Comparison of ENCODE assay signal across 18 cellular contexts in the genomic region with DNA sequence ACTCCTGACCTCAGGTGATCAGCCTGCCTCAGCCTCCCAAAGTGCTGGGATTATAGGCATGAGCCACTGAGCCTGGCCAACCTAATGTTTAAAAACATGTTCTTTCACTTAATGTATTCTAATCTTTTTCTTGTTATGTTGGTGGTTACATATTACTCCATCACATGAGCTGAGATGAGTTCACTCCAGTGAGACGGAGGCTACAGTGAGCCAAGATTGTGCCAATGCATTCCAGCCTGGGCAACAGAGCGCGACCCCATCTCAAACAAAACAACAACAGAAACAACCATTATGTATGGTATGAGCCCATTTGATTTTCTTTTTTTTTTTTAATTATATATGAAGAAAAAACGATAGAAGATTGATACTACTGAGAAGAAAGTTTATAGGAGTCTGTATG. TPM values are rescaled to one million over a fixed set of nuclear protein-coding genes. Genes with fewer than 3 reads are reported as not detected.
DNase-seq lines count a peak whose midpoint lies in the region; FAIRE-seq lines count a peak whose summit lies in the region.
"Had no signal": no experiment of that assay in that cellular context is flagged by ENCODE, and none has a peak within 500 bp of the region (broad histone marks: within the 10 kb centered on the region; RNA-seq: fewer than 3 reads in every experiment).

No MANE protein-coding gene starts in this region.

- peak; percentile 39 for FAIRE-seq in RCC 7860 (lab: Jason Lieb, UNC)
- FAIRE-seq: D721Med, HepG2, HTR-8/SVneo had no signal

- in situ Hi-C loops in ACHN (cut with HindIII; ENCODE audit: low pct_ligation_motif_present, low pct_unique_long_range_greater_than_20kb, low sequenced_read_pairs), result no loop called here

- DNase-seq in ACHN (peak; percentile 65), RCC 7860 (ENCODE audit: low spot score) (peak; percentile 40), fibroblast of peridontal ligament (ENCODE audit: extremely low read depth) (peak; percentile 40), renal cortical epithelial cell (ENCODE audit: low read depth) (peak; percentile 75), occipital lobe (lab: John Stamatoyannopoulos, UW) (no peak), NCI-H446 treated with DMSO at 0.1 percent for 48 hours (lab: John Stamatoyannopoulos, UW) (no peak)
- DNase-seq in stimulated activated CD4-positive, alpha-beta T cell treated with anti-CD3 and anti-CD28 coated beads, Interleukin-2, amount 100 ng/mL, for 24 hours, result no peak
- DNase-seq in activated T-cell treated with anti-CD3 and anti-CD28 coated beads, Interleukin-2, amount 50 U/mL, for 48 hours, result no peak
- DNase-seq: AML-193; C1 segment of cervical spinal cord; CD4-positive, alpha-beta memory T cell; DMS153; DND-41; GDM1; H7 had no signal

RNA-seq across cellular contexts. Expression of a gene that starts 39.6 kb away (rescaled TPM):
- 24.2 and 29.3 TPM in 2 replicates for total RNA-seq in renal cortical epithelial cell
- total RNA-seq in occipital lobe, result 9.5 TPM

Comparison
In these comparisons a context has a peak if more than half of its experiments do, and no peak if none do; other contexts are left out.
1. DNase-seq: peak in ACHN (single experiment), RCC 7860 (single experiment), fibroblast of peridontal ligament (single experiment) and renal cortical epithelial cell (single experiment); none in stimulated activated CD4-positive, alpha-beta T cell treated with anti-CD3 and anti-CD28 coated beads, Interleukin-2, amount 100 ng/mL, for 24 hours (0 of 2), occipital lobe (single experiment), activated T-cell treated with anti-CD3 and anti-CD28 coated beads, Interleukin-2, amount 50 U/mL, for 48 hours (0 of 2) and NCI-H446 treated with DMSO at 0.1 percent for 48 hours (single experiment).